In the genomic region with DNA sequence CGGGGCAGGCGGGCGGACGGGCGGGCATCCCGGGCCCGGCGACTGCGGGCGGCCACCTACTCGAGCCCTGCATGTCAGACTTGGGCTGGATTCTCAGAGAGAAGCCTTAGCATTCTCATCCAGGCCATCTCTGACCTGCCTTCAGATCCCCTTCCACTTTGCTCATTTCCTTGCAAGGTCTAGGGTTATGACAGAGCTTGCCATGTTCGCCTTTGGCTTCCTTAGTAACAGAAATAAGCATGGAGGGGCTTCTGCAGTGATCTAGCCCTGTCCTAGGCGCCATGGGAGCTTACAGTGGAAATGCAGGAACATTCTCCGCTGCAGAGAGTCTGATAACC, we compare ENCODE assay signal across 7 cellular contexts. TPM values are rescaled to one million over a fixed set of nuclear protein-coding genes. Genes with fewer than 3 reads are reported as not detected.
DNase-seq lines count a peak whose midpoint lies in the region; ATAC-seq and TF ChIP-seq lines count a peak whose summit lies in the region.

No MANE protein-coding gene starts in this region.

- H3K4me3 ChIP-seq in SJCRH30, result peak overlapping the region; percentile 82
- H3K4me3 ChIP-seq in fibroblast of mammary gland (ENCODE audit: control insufficient read depth, low read depth, low read length), result peak overlapping the region; percentile 55
- peak overlapping the region; percentile 86 to 90 (median 89) for H3K4me3 ChIP-seq in sigmoid colon

- peaks cover 6% of the 10 kb centered on the region for H3K23me2 ChIP-seq in H9 (ENCODE audit: insufficient read length, low read depth, low read length, poor library complexity, severe bottlenecking)

- no peak overlapping the region for H2BK20ac ChIP-seq in H9 (ENCODE audit: low read depth, low read length, poor library complexity, severe bottlenecking)

- no peak overlapping the region for H3K27ac Mint-ChIP-seq in H9

- no peak overlapping the region for H4K91ac ChIP-seq in H9 (ENCODE audit: insufficient read length, low read depth, low read length)

- no peak overlapping the region for H3K56ac ChIP-seq in H9 (ENCODE audit: insufficient read length, low read depth, low read length)

- H2BK15ac ChIP-seq in H9 (ENCODE audit: low read depth, low read length), result no peak overlapping the region

- TF ChIP-seq CTCF in H9 (conservative IDR thresholded peaks at IDR 0.05) (no peak), fibroblast of mammary gland (conservative IDR thresholded peaks at IDR 0.05; ENCODE audit: control insufficient read depth, insufficient read depth, low read depth, low read length) (no peak), sigmoid colon (IDR thresholded peaks at IDR 0.05) (no peak)

- H3K27me3 ChIP-seq in H9 (ENCODE audit: insufficient read depth, low read length) (no peaks in the 10 kb centered on the region), SJCRH30 (no peaks in the 10 kb centered on the region), sigmoid colon (no peaks in the 10 kb centered on the region)

- TF ChIP-seq POLR2A in sigmoid colon (IDR thresholded peaks at IDR 0.05), result no peak

- H3K79me2 ChIP-seq in H9 (ENCODE audit: insufficient read depth, low read length), result peaks cover 7% of the 10 kb centered on the region; the same call in 1 of the 2 replicates

- H3T11ph ChIP-seq in H9 (ENCODE audit: low read length), result no peak overlapping the region

- DNase-seq in H9 (no peak), SJCRH30 (no peak), fibroblast of mammary gland (ENCODE audit: low read depth) (no peak), sigmoid colon (no peak), posterior vena cava (ENCODE audit: low spot score) (no peak), NCI-H510A (lab: John Stamatoyannopoulos, UW) (no peak)

- H3K27me3 Mint-ChIP-seq in H9 (ENCODE audit: low read depth), result peaks cover 2% of the 10 kb centered on the region; the same call in 1 of the 2 replicates

- no peaks in the 10 kb centered on the region; a peak in 1 of 5 replicates for H3K9me3 Mint-ChIP-seq in H9

- no peak overlapping the region for H4K8ac ChIP-seq in H9 (replicated peaks; ENCODE audit: insufficient read length, low read depth, low read length)

- peak overlapping the region; percentile 71 to 80 for H3K4me3 Mint-ChIP-seq in H9

- no peak overlapping the region for H4K5ac ChIP-seq in H9 (ENCODE audit: insufficient read length, low read depth, low read length)

- no peaks in the 10 kb centered on the region for H3K79me1 ChIP-seq in H9 (ENCODE audit: insufficient read depth, low read depth, low read length, poor library complexity, severe bottlenecking)

- peaks cover 24 to 40% of the 10 kb centered on the region in 2 experiments for H3K4me1 Mint-ChIP-seq in H9

- H3K4me1 ChIP-seq in H9 (ENCODE audit: insufficient read depth, low read length) (peaks cover 3% of the 10 kb centered on the region; the same call in 1 of the 2 replicates), SJCRH30 (peaks cover 8% of the 10 kb centered on the region), sigmoid colon (peaks cover 0 to 39% (median 28%) of the 10 kb centered on the region in 4 donors)

- H3K9me3 ChIP-seq in H9 (ENCODE audit: control insufficient read depth, low read depth, low read length), result no peaks in the 10 kb centered on the region
- H3K9me3 ChIP-seq in SJCRH30 (replicated peaks), result no peaks in the 10 kb centered on the region
- H3K9me3 ChIP-seq in sigmoid colon, result no peaks in the 10 kb centered on the region

- H3K23ac ChIP-seq in H9 (ENCODE audit: insufficient read length, low read depth, low read length), result no peak overlapping the region

- no peak overlapping the region for H2AFZ ChIP-seq in H9 (ENCODE audit: low read length)

- no peak overlapping the region for H3K18ac ChIP-seq in H9 (ENCODE audit: insufficient read length, low read depth, low read length)

- peak overlapping the region; percentile 36 for H3K9ac ChIP-seq in H9 (ENCODE audit: extremely low read depth, insufficient read length, low read length)

- intact Hi-C loops in sigmoid colon (cut with DNase I), result loop anchor here (2.0 to 10.0 kb wide), 3 partner anchors 38 to 1408 kb away; partner anchors contain the start of gene WDSUB1
- intact Hi-C loops in posterior vena cava (cut with DNase I), result loop anchor here (5.0 to 10.0 kb wide), 4 partner anchors 62 to 128 kb away; no protein-coding TSS in a partner anchor

- H3K36me3 ChIP-seq in SJCRH30, result no peaks in the 10 kb centered on the region
- no peaks in the 10 kb centered on the region for H3K36me3 ChIP-seq in sigmoid colon

- no peak overlapping the region for H2AK5ac ChIP-seq in H9 (ENCODE audit: insufficient read length, low read length)

- H3K36me3 Mint-ChIP-seq in H9 (ENCODE audit: insufficient read depth in 1 of 3, low read depth in 3 of 3), result no peaks in the 10 kb centered on the region; a peak in 1 of 7 replicates

- H3K4ac ChIP-seq in H9 (ENCODE audit: low read depth, low read length), result no peak overlapping the region

- no peak overlapping the region for H2BK12ac ChIP-seq in H9 (ENCODE audit: insufficient read length, low read depth, low read length)

- no peak for ATAC-seq in GM18858 (IDR thresholded peaks at IDR 0.05; ENCODE audit: unreplicated experiment)

- no peak for TF ChIP-seq EP300 in sigmoid colon (IDR thresholded peaks at IDR 0.05)

- no CpG with 5 or more reads among the region's 14 CpGs for WGBS in H9 (ENCODE audit: extremely low coverage, insufficient read length, low lambda C conversion rate)
- WGBS in sigmoid colon, 2 donors, result 2 to 5% methylated on average over 14 of the region's 14 CpGs

- peak overlapping the region; percentile 89 for H3K4me2 ChIP-seq in H9 (ENCODE audit: insufficient read depth, insufficient read length, low read length)

- peak overlapping the region; percentile 40; the same call in 1 of the 2 replicates for H3K14ac ChIP-seq in H9 (ENCODE audit: insufficient read depth, low read length)

- no peaks in the 10 kb centered on the region for H4K20me1 ChIP-seq in H9 (ENCODE audit: control insufficient read depth, insufficient read depth, insufficient read length)

- H2BK120ac ChIP-seq in H9 (ENCODE audit: low read depth, low read length, poor library complexity, severe bottlenecking), result no peak overlapping the region

- no peak overlapping the region for H3K27ac ChIP-seq in H9 (ENCODE audit: insufficient read length, low read depth, low read length)
- no peak overlapping the region for H3K27ac ChIP-seq in SJCRH30
- H3K27ac ChIP-seq in sigmoid colon, result peak overlapping the region; percentile 94 to 97 (median 96)

- H2BK5ac ChIP-seq in H9 (ENCODE audit: insufficient read length, low read length), result no peak overlapping the region

RNA-seq across cellular contexts. Expression of gene ACVR1, which starts 0.6 kb away (rescaled TPM):
- total RNA-seq in H9 (2021) (21.2 and 25.1 TPM in 2 replicates), sigmoid colon (10 to 100 TPM; 20.0 to 36.0 (median 21.9) TPM), posterior vena cava (10 to 100 TPM; 67.4 to 70.3 TPM)
- total RNA-seq in SJCRH30 (2014; rRNA removed; shearing (Covaris generic)), result 13.0 and 14.0 TPM in 2 replicates
- 1 to 10 TPM; 2.3 to 9.8 (median 4.8) TPM for polyA plus RNA-seq in sigmoid colon

Comparison
In these comparisons a context has a peak if more than half of its experiments do, and no peak if none do; other contexts are left out.
1. H3K27ac ChIP-seq: peak in sigmoid colon (4 of 4); none in H9 (single experiment) and SJCRH30 (single experiment).
2. Peak in every context shown above with its lines, with median percentiles within 50 percentile points of each other: H3K4me3 ChIP-seq.